11 cellular contexts compared by ENCODE assay signal in the genomic region with DNA sequence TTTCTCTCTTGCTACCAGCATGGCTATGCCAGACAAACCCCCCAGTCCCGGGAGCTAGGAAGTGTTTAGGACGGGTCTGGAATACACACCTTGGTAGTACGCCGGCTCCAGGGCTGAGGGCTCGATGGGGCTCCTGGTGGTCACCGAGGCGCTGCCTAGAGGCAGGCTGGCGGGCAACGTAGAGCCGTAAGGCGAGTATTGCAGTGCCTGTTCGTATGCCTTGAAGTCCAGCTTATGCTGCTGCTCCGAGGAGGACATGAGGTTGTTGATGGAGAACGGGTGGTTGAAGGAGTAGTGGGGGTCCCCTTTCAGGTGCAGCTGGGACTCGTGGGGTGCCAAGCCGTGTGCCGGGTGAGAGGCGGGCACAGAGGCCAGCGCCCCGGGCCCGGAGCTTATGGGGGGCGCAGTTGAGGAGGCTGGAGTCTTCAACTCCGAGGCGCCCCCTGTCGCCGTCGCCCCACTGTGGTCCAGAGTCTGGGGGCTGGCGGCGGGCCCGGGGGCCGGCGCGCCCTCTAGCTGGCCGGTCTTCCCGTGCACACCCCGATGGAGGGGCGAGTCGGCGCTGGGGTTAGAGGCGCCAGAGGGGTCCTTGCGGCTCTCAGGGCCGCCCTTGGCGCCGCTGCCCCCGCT. TPM values are rescaled to one million over a fixed set of nuclear protein-coding genes. Genes with fewer than 3 reads are reported as not detected.
DNase-seq lines count a peak whose midpoint lies in the region; ATAC-seq and TF ChIP-seq lines count a peak whose summit lies in the region.
"Had no signal": no experiment of that assay in that cellular context is flagged by ENCODE, and none has a peak within 500 bp of the region (broad histone marks: within the 10 kb centered on the region; RNA-seq: fewer than 3 reads in every experiment).

No MANE protein-coding gene starts in this region.

- no peaks in the 10 kb centered on the region for H3K36me3 ChIP-seq in breast epithelium
- H3K36me3 ChIP-seq in PC-9 (ENCODE audit: low read depth): peaks cover 21% of the 10 kb centered on the region; the same call in 1 of the 2 replicates
- H3K36me3 ChIP-seq in upper lobe of right lung: no peaks in the 10 kb centered on the region

- H3K27ac ChIP-seq in breast epithelium (peak overlapping the region; percentile 82 to 84), PC-9 (peak overlapping the region; percentile 99), upper lobe of right lung (peak overlapping the region; percentile 82)
- H3K27ac ChIP-seq: dorsolateral prefrontal cortex had no signal

- H3K9me3 ChIP-seq in breast epithelium (no peaks in the 10 kb centered on the region), PC-9 (ENCODE audit: insufficient read depth, low read depth) (no peaks in the 10 kb centered on the region), upper lobe of right lung (no peaks in the 10 kb centered on the region)

- no peak overlapping the region for H2AFZ ChIP-seq in PC-9

- CTCF ChIA-PET in MCF 10A (lab: Yijun Ruan, JAX): interaction anchor here (0.7 kb wide), 1 partner anchor 284 kb away, joined by 3 read pairs; no protein-coding TSS in a partner anchor
- CTCF ChIA-PET in PC-9 (lab: Charles Lee): interaction anchor here (0.6 kb wide), 1 partner anchor 188 kb away, joined by 3 read pairs; no protein-coding TSS in a partner anchor
- CTCF ChIA-PET in T-cell (lab: Charles Lee): no interaction called here

- H3K27me3 Mint-ChIP-seq in MCF 10A (ENCODE audit: insufficient read depth, unreplicated experiment) (no peaks in the 10 kb centered on the region), T-cell (peaks cover 64 to 76% of the 10 kb centered on the region in 2 donors)

- BruUV-seq in MCF 10A (replicated peaks; lab: Mats Ljungman, UMichigan) (no TSS peak), PC-9 (replicated peaks; lab: Mats Ljungman, UMichigan) (no TSS peak)

- DNase-seq in breast epithelium (ENCODE audit: low spot score in 2 of 2) (no peak), MCF 10A (ENCODE audit: unreplicated experiment) (no peak), PC-9 (no peak), left colon (peak; percentile 36 to 72), upper lobe of right lung (peak; percentile 81), T-cell (no peak), T-helper 9 cell (no peak)
- no peak for DNase-seq in stimulated activated naive CD4-positive, alpha-beta T cell (lab: John Stamatoyannopoulos, UW)
- DNase-seq: activated CD4-positive, alpha-beta T cell treated with anti-CD3 and anti-CD28 coated beads, Interleukin-2, amount 50 U/mL, for 1 hour; dorsolateral prefrontal cortex had no signal

- ATAC-seq in left colon: peak; percentile 7
- ATAC-seq in upper lobe of right lung: peak; percentile 32
- ATAC-seq in T-cell (replicated peaks in 1 of 4): no peak

- H3K9me3 Mint-ChIP-seq in MCF 10A (ENCODE audit: unreplicated experiment) (no peaks in the 10 kb centered on the region), T-cell (peaks cover 3 to 8% (median 6%) of the 10 kb centered on the region in 3 donors)

- H3K27ac Mint-ChIP-seq in MCF 10A (ENCODE audit: low read depth, unreplicated experiment) (no peak overlapping the region), T-cell (no peak overlapping the region)

- H3K27me3 ChIP-seq in breast epithelium (peaks cover 12 to 94% of the 10 kb centered on the region in 2 donors), PC-9 (ENCODE audit: insufficient read depth, low read depth) (no peaks in the 10 kb centered on the region), upper lobe of right lung (peaks cover 94% of the 10 kb centered on the region)

- H3K4me3 Mint-ChIP-seq in MCF 10A (ENCODE audit: unreplicated experiment) (no peak overlapping the region), T-cell (no peak overlapping the region)

- no peak for TF ChIP-seq POLR2A in breast epithelium (IDR thresholded peaks at IDR 0.05)

- intact Hi-C loops in breast epithelium (cut with DNase I; ENCODE audit: low total_unique reads) (loop anchor here (1.0 kb wide), 1 partner anchor 18 kb away; no protein-coding TSS in a partner anchor), MCF 10A (cut with micrococcal nuclease) (loop anchor here (10.0 kb wide), 1 partner anchor 113 kb away; no protein-coding TSS in a partner anchor), PC-9 (cut with micrococcal nuclease; ENCODE audit: unreplicated experiment) (loop anchor here (2.0 to 10.0 kb wide), 2 partner anchors 25 to 617 kb away; no protein-coding TSS in a partner anchor), left colon (cut with DNase I, micrococcal nuclease) (no loop called here), upper lobe of right lung (cut with DNase I) (no loop called here)

- peak overlapping the region in 2 of 3 donors; percentile 55 to 80 for H3K4me3 ChIP-seq in breast epithelium
- peak overlapping the region; percentile 94 for H3K4me3 ChIP-seq in PC-9
- H3K4me3 ChIP-seq in upper lobe of right lung: peak overlapping the region; percentile 54
- H3K4me3 ChIP-seq: dorsolateral prefrontal cortex had no signal

- H3K36me3 Mint-ChIP-seq in MCF 10A (ENCODE audit: insufficient read depth, unreplicated experiment) (peaks cover 6% of the 10 kb centered on the region), T-cell (no peaks in the 10 kb centered on the region)

- H3K4me2 ChIP-seq in PC-9: peak overlapping the region; percentile 96

- H3K9me2 ChIP-seq in PC-9 (ENCODE audit: insufficient read depth): no peaks in the 10 kb centered on the region

- H3K79me2 ChIP-seq in PC-9 (ENCODE audit: low read depth): peaks cover 86% of the 10 kb centered on the region

- H4K20me1 ChIP-seq in PC-9 (ENCODE audit: insufficient read depth): no peaks in the 10 kb centered on the region

- POLR2A ChIA-PET in MCF 10A (lab: Yijun Ruan, JAX): no interaction called here
- POLR2A ChIA-PET in PC-9 (lab: Charles Lee; ENCODE audit: unreplicated experiment): no interaction called here
- POLR2A ChIA-PET in T-cell (lab: Charles Lee): no interaction called here

- H3K4me1 ChIP-seq in breast epithelium: peaks cover 0 to 5% of the 10 kb centered on the region in 2 donors
- H3K4me1 ChIP-seq in PC-9 (replicated peaks; ENCODE audit: insufficient read depth): peaks cover 9% of the 10 kb centered on the region
- H3K4me1 ChIP-seq in upper lobe of right lung: peaks cover 13% of the 10 kb centered on the region

- peaks cover 22% of the 10 kb centered on the region for H3F3A ChIP-seq in PC-9 (ENCODE audit: insufficient read depth, low read depth)

- H3K4me1 Mint-ChIP-seq in MCF 10A (ENCODE audit: insufficient read depth, unreplicated experiment): peaks cover 7% of the 10 kb centered on the region
- H3K4me1 Mint-ChIP-seq in T-cell: peaks cover 7 to 15% (median 15%) of the 10 kb centered on the region in 3 donors

- TF ChIP-seq CTCF in breast epithelium (IDR thresholded peaks at IDR 0.05): peak in 1 of 3 donors; percentile 15
- no peak for TF ChIP-seq CTCF in MCF 10A (IDR thresholded peaks at IDR 0.05; ENCODE audit: unreplicated experiment)
- TF ChIP-seq CTCF in PC-9 (conservative IDR thresholded peaks at IDR 0.05): peak; percentile 44; the same call in 1 of the 2 replicates
- TF ChIP-seq CTCF in upper lobe of right lung (IDR thresholded peaks at IDR 0.05): no peak

RNA-seq across cellular contexts. Expression of gene FOXA1, which starts 3.6 kb away (rescaled TPM):
- 10 to 100 TPM in 2 of 3 donors, under 1 TPM in 1; 0.32 to 80.6 (median 74.4) TPM for total RNA-seq in breast epithelium
- 8.6 and 11.2 TPM in 2 replicates for total RNA-seq in MCF 10A (2022)
- total RNA-seq in PC-9 (2021): 35.4 and 42.6 TPM in 2 replicates
- total RNA-seq in left colon: 10 to 100 TPM; 58.4 to 72.0 TPM
- 20.6 TPM for total RNA-seq in upper lobe of right lung
- under 1 TPM in 4 of 5 donors, not detected in 1; 0.23 to 0.67 (median 0.57) TPM for total RNA-seq in T-cell
- total RNA-seq: dorsolateral prefrontal cortex had no signal

RNA-seq across cellular contexts. Expression of gene TTC6, which starts 4.0 kb away (rescaled TPM):
- total RNA-seq in breast epithelium (10 to 100 TPM in 2 of 3 donors, not detected in 1; 74.7 to 78.6 TPM), MCF 10A (2022) (0.96 and 0.98 TPM in 2 replicates), PC-9 (2021) (4.7 and 5.2 TPM in 2 replicates), left colon (1 to 10 TPM; 5.5 to 6.7 TPM), upper lobe of right lung (7.9 TPM), T-cell (not detected)
- total RNA-seq: mononuclear cell had no signal

Comparison
In these comparisons a context has a peak if more than half of its experiments do, and no peak if none do; other contexts are left out.
1. DNase-seq: peak in left colon (2 of 2) and upper lobe of right lung (single experiment); none in breast epithelium (0 of 2), MCF 10A (single experiment), PC-9 (0 of 2), T-cell (0 of 34), T-helper 9 cell (single experiment) and stimulated activated naive CD4-positive, alpha-beta T cell (0 of 6).
2. ATAC-seq: peak in left colon (single experiment) and upper lobe of right lung (single experiment); none in T-cell (0 of 4).
3. intact Hi-C loops: an anchor here in breast epithelium (1.0 kb wide), MCF 10A (10.0 kb wide) and PC-9 (2.0 to 10.0 kb wide); none called in left colon and upper lobe of right lung.
4. CTCF ChIA-PET loops: an anchor here in MCF 10A (0.7 kb wide) and PC-9 (0.6 kb wide); none called in T-cell.
5. Peak in every context shown above with its lines, with median percentiles within 50 percentile points of each other: H3K27ac ChIP-seq and H3K4me3 ChIP-seq.